8 cellular contexts compared by ENCODE assay signal in genomic region chr6:89638320-89639195, GRCh38. TPM values are rescaled to one million over a fixed set of nuclear protein-coding genes. Genes with fewer than 3 reads are reported as not detected.
A peak's percentile ranks its signal among the peaks of the same experiment; 100 is the strongest.
DNase-seq lines count a peak whose midpoint lies in the region; ATAC-seq and TF ChIP-seq lines count a peak whose summit lies in the region.

Gene LYRM2, minus strand, starts transcription at chr6:89638747. Its CDS starts 31 bp downstream, at chr6:89638716.

- H3K9me3 ChIP-seq in liver (ENCODE audit: control insufficient read depth in 4 of 4, low read length in 3 of 4), result no peaks in the 10 kb centered on the region

- DNase-seq in CD1c-positive myeloid dendritic cell (ENCODE audit: extremely low spot score) (peak; percentile 96), NCI-H82 (lab: John Stamatoyannopoulos, UW) (peak; percentile 95), dermis microvascular lymphatic vessel endothelial cell (ENCODE audit: low read depth in 2 of 2) (peak; percentile 82 to 93)
- DNase-seq in activated CD4-positive, alpha-beta T cell treated with anti-CD3 and anti-CD28 coated beads, Interleukin-2, amount 50 U/mL, for 48 hours, result peak; percentile 93 to 95
- DNase-seq in stimulated activated CD4-positive, alpha-beta T cell treated with anti-CD3 and anti-CD28 coated beads, Interleukin-4, amount 100 ng/mL, for 24 hours, result peak; percentile 93

- WGBS in liver, result 3% methylated on average over 58 of the region's 58 CpGs

- peak within 1 kb of the TSS; percentile 67 to 73 for H3K27ac ChIP-seq in liver (ENCODE audit: low read depth in 1 of 2, low read length in 2 of 2)

- peaks cover 0 to 9% (median 8%) of the 10 kb centered on the region in 4 donors for H3K36me3 ChIP-seq in liver (ENCODE audit: control insufficient read depth in 4 of 4, insufficient read depth in 3 of 4, low read depth in 1 of 4, low read length in 3 of 4)

- no peaks in the 10 kb centered on the region for H3K27me3 ChIP-seq in liver (ENCODE audit: control insufficient read depth in 4 of 4, insufficient read depth in 4 of 4, low read length in 3 of 4)

- no peak for TF ChIP-seq CTCF in liver (IDR thresholded peaks at IDR 0.05; ENCODE audit: low read depth, low read length, missing input control)

- ATAC-seq in GM19397 (IDR thresholded peaks at IDR 0.05; ENCODE audit: unreplicated experiment) (peak; percentile 98), HG03571 (IDR thresholded peaks at IDR 0.05; ENCODE audit: unreplicated experiment) (peak; percentile 99)

- peak; percentile 27 to 32 for TF ChIP-seq RAD21 in liver (IDR thresholded peaks at IDR 0.05)

- H3K9ac ChIP-seq in liver (ENCODE audit: low read depth in 1 of 2, low read length in 2 of 2), result peak within 1 kb of the TSS; percentile 54 to 75

- H3K4me3 ChIP-seq in liver (ENCODE audit: low read depth in 1 of 3, low read length in 3 of 3), result peak within 1 kb of the TSS; percentile 51 to 58 (median 54)

- peaks cover 0 to 15% (median 9%) of the 10 kb centered on the region in 4 donors for H3K4me1 ChIP-seq in liver (ENCODE audit: control insufficient read depth in 4 of 4, insufficient read depth in 4 of 4, low read length in 3 of 4)

TF ChIP-seq in liver, 16 proteins besides CTCF, POLR2A, EP300 and RAD21:
- TF ChIP-seq MAX (IDR thresholded peaks at IDR 0.05), result peak; percentile 68
- TF ChIP-seq FOXA1 (IDR thresholded peaks at IDR 0.05), result no peak
- TF ChIP-seq REST (IDR thresholded peaks at IDR 0.05), result peak; percentile 32
- TF ChIP-seq ATF3 (IDR thresholded peaks at IDR 0.05), result no peak
- peak in 1 of 2 donors; percentile 84 for TF ChIP-seq GABPA (IDR thresholded peaks at IDR 0.05 in 1 of 2, conservative IDR thresholded peaks at IDR 0.05 in 1 of 2)
- TF ChIP-seq SP1 (IDR thresholded peaks at IDR 0.05), result peak; percentile 44
- TF ChIP-seq YY1 (IDR thresholded peaks at IDR 0.05), result peak; percentile 94
- TF ChIP-seq TAF1 (conservative IDR thresholded peaks at IDR 0.05), result no peak
- TF ChIP-seq ZBTB33 (IDR thresholded peaks at IDR 0.05), result peak; percentile 97
- no peak for TF ChIP-seq RXRA (IDR thresholded peaks at IDR 0.05)
- no peak for TF ChIP-seq HNF4A (conservative IDR thresholded peaks at IDR 0.05)

RNA-seq across cellular contexts. Expression of gene LYRM2, which starts in this region (rescaled TPM):
- total RNA-seq in dermis microvascular lymphatic vessel endothelial cell (12.9 and 13.4 TPM in 2 replicates), liver (10 to 100 TPM in 1 of 2 donors, 1 to 10 TPM in 1; 8.9 to 12.7 TPM)
- 10 to 100 TPM; 12.1 to 34.7 TPM for polyA plus RNA-seq in liver

Comparison
In these comparisons a context has a peak if more than half of its experiments do, and no peak if none do; other contexts are left out.
1. Peak in every context shown above with its lines: DNase-seq, ATAC-seq, H3K4me3 ChIP-seq and H3K27ac ChIP-seq.